ENCODE assay signal across 1 cellular context in the genomic region with DNA sequence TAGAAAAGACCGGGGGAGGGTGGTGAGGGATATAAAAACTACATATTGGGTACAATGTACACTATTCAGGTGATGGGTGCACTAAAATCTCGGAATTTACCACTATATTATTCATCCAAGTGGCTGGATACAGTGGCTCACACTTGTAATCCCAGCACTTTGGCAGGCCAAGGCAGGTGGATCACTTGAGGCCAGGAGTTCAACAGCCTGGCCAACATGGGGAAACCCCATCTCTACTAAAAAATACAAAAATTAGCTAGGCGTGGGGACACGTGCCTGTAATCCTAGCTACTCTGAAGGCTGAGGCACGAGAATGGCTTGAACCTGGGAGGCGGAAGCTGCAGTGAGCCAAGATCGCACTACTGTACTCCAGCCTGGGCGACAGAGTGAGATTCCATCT.
TF ChIP-seq lines count a peak whose summit lies in the region.

No MANE protein-coding gene starts in this region.

TF ChIP-seq in liver, 16 proteins besides CTCF, POLR2A, EP300 and RAD21:
- TF ChIP-seq RXRA (IDR thresholded peaks at IDR 0.05) = peak; percentile 67 to 71
- peak in 1 of 2 donors; percentile 28 for TF ChIP-seq HNF4A (conservative IDR thresholded peaks at IDR 0.05)
